ENCODE assay signal across 8 cellular contexts in genomic region chr2:102301867-102302362, GRCh38. TPM values are rescaled to one million over a fixed set of nuclear protein-coding genes. Genes with fewer than 3 reads are reported as not detected.
A peak's percentile ranks its signal among the peaks of the same experiment; 100 is the strongest.
DNase-seq lines count a peak whose midpoint lies in the region; ATAC-seq and TF ChIP-seq lines count a peak whose summit lies in the region.

No MANE protein-coding gene starts in this region.

- H3K4me2 ChIP-seq in BLaER1, result peak overlapping the region; percentile 10

- TF ChIP-seq CTCF in fibroblast of mammary gland (conservative IDR thresholded peaks at IDR 0.05; ENCODE audit: control insufficient read depth, insufficient read depth, low read depth, low read length) (peak; percentile 58), omental fat pad (IDR thresholded peaks at IDR 0.05) (no peak)

- H3K36me3 ChIP-seq in BLaER1, result no peaks in the 10 kb centered on the region

- ATAC-seq in GM19438 (IDR thresholded peaks at IDR 0.05; ENCODE audit: low read depth, unreplicated experiment), result peak; percentile 56
- peak; percentile 96 for ATAC-seq in HG03520 (IDR thresholded peaks at IDR 0.05; ENCODE audit: unreplicated experiment)
- ATAC-seq in omental fat pad (ENCODE audit: low FRiP score), result no peak

- no peaks in the 10 kb centered on the region for H4K20me1 ChIP-seq in BLaER1

- H3K4me3 ChIP-seq in BLaER1 (no peak overlapping the region), fibroblast of mammary gland (ENCODE audit: control insufficient read depth, low read depth, low read length) (no peak overlapping the region)

- H3K27ac ChIP-seq in BLaER1, result no peak overlapping the region

- H3K9me3 ChIP-seq in BLaER1, result no peaks in the 10 kb centered on the region

- no peak overlapping the region for H3K9ac ChIP-seq in BLaER1

- peak; percentile 25 to 28 for DNase-seq in activated CD4-positive, alpha-beta T cell treated with anti-CD3 and anti-CD28 coated beads for 24 hours (ENCODE audit: low read depth in 2 of 2)
- peak; percentile 62 for DNase-seq in fibroblast of mammary gland (ENCODE audit: low read depth)
- peak; percentile 54 for DNase-seq in stimulated activated CD4-positive, alpha-beta T cell treated with anti-CD3 and anti-CD28 coated beads, Interleukin-4, amount 100 ng/mL, for 24 hours
- no peak for DNase-seq in NCI-H510A (lab: John Stamatoyannopoulos, UW)
- DNase-seq in omental fat pad (ENCODE audit: low spot score), result no peak

- no peaks in the 10 kb centered on the region for H3K27me3 ChIP-seq in BLaER1

- peaks cover 13% of the 10 kb centered on the region for H3K4me1 ChIP-seq in BLaER1

RNA-seq across cellular contexts. Expression of gene IL1RL1, which starts 9.4 kb away (rescaled TPM):
- total RNA-seq in omental fat pad, result 100 to 1,000 TPM in 1 of 4 donors, 10 to 100 TPM in 3; 48.1 to 307 (median 62.3) TPM

RNA-seq across cellular contexts. Expression of gene IL18R1, which starts 53.7 kb away (rescaled TPM):
- 10 to 100 TPM in 3 of 4 donors, 1 to 10 TPM in 1; 5.8 to 51.9 (median 24.4) TPM for total RNA-seq in omental fat pad

Comparison
In these comparisons a context has a peak if more than half of its experiments do, and no peak if none do; other contexts are left out.
1. DNase-seq: peak in activated CD4-positive, alpha-beta T cell treated with anti-CD3 and anti-CD28 coated beads for 24 hours (2 of 2), fibroblast of mammary gland (single experiment) and stimulated activated CD4-positive, alpha-beta T cell treated with anti-CD3 and anti-CD28 coated beads, Interleukin-4, amount 100 ng/mL, for 24 hours (single experiment); none in NCI-H510A (single experiment) and omental fat pad (single experiment).